In the genomic region with DNA sequence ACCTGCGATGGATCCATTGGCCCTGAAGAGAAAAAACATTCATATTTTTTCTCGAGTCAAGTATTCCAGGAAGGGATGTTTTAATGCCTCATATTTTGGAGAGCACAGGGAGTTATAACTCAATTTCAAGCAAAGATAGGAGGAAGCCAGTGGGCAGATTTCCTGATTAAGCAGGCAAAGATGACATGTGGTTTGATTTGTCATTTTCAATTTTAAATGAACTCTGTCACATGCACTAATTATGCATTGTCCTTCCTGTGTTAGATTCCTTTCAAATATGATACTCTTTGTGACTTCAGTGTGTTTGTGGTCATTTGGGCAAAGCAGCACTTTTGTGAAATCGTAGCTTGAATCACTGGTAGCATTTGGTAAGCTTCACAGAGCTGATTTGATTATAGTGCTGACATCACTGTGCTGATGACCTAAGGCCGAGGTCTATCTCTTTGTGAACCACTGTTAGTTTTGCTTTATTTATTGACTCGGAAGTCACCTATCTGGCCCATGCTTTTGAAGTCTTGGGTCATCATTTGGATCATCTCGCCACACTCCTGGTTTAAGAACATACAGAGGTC, we compare ENCODE assay signal across 1 cellular context.
A peak's percentile ranks its signal among the peaks of the same experiment; 100 is the strongest.
TF ChIP-seq lines count a peak whose summit lies in the region.
"Not testable (repeated sequence)": the region's sequence is repeated elsewhere in the genome, so short reads cannot be mapped to it uniquely, and the experiment has no call there.

No MANE protein-coding gene starts in this region.

TF ChIP-seq in HepG2, 621 proteins besides CTCF, POLR2A, EP300 and RAD21 (continued from another document):
- peak; percentile 68 for TF ChIP-seq NR2F6 (IDR thresholded peaks at IDR 0.05)
- TF ChIP-seq NR2F6 (CRISPR knock-in tag; IDR thresholded peaks at IDR 0.05): peak; percentile 63
- TF ChIP-seq NR2C2 (CRISPR knock-in tag; IDR thresholded peaks at IDR 0.05; ENCODE audit: borderline replicate concordance): peak; percentile 18; the same call in 1 of the 2 replicates
- peak; percentile 45; the same call in 1 of the 2 replicates for TF ChIP-seq CREM (IDR thresholded peaks at IDR 0.05)
- TF ChIP-seq CREM (CRISPR knock-in tag; IDR thresholded peaks at IDR 0.05); ATF7 (CRISPR knock-in tag; IDR thresholded peaks at IDR 0.05); FOXA1 (IDR thresholded peaks at IDR 0.05); SOX6 (IDR thresholded peaks at IDR 0.05): not testable (repeated sequence)
- TF ChIP-seq PITX1 (CRISPR knock-in tag; IDR thresholded peaks at IDR 0.05): peak; percentile 17; the same call in 1 of the 2 replicates
- peak; percentile 38; the same call in 1 of the 2 replicates for TF ChIP-seq PPARG (CRISPR knock-in tag; conservative IDR thresholded peaks at IDR 0.05)
- 0 out of 2 replicates have a peak, but pooled peaks have one; percentile 28 for TF ChIP-seq TARDBP (CRISPR knock-in tag; IDR thresholded peaks at IDR 0.05)
- 0 out of 2 replicates have a peak, but pooled peaks have one; percentile 21 for TF ChIP-seq MLX (CRISPR knock-in tag; IDR thresholded peaks at IDR 0.05)
- peak; percentile 30; the same call in 1 of the 2 replicates for TF ChIP-seq ATF7 (IDR thresholded peaks at IDR 0.05)
- TF ChIP-seq TCF7 (IDR thresholded peaks at IDR 0.05; ENCODE audit: low read depth): peak; percentile 86
- TF ChIP-seq FOXA1 (CRISPR knock-in tag; IDR thresholded peaks at IDR 0.05): peak; percentile 57; the same call in 1 of the 2 replicates
- TF ChIP-seq TBX2 (CRISPR knock-in tag; IDR thresholded peaks at IDR 0.05; ENCODE audit: borderline replicate concordance): peak; percentile 13; the same call in 1 of the 2 replicates
- peak; percentile 78 for TF ChIP-seq SOX6 (CRISPR knock-in tag; IDR thresholded peaks at IDR 0.05)
- TF ChIP-seq CREB1 (IDR thresholded peaks at IDR 0.05): peak; percentile 62
- TF ChIP-seq CREB1 (CRISPR knock-in tag; IDR thresholded peaks at IDR 0.05): peak; percentile 77
- TF ChIP-seq FOXO1 (CRISPR knock-in tag; IDR thresholded peaks at IDR 0.05): peak; percentile 42; the same call in 1 of the 2 replicates
- TF ChIP-seq AHDC1 (CRISPR knock-in tag; IDR thresholded peaks at IDR 0.05; ENCODE audit: borderline replicate concordance): 0 out of 2 replicates have a peak, but pooled peaks have one; percentile 46
- TF ChIP-seq, protein P1, sequence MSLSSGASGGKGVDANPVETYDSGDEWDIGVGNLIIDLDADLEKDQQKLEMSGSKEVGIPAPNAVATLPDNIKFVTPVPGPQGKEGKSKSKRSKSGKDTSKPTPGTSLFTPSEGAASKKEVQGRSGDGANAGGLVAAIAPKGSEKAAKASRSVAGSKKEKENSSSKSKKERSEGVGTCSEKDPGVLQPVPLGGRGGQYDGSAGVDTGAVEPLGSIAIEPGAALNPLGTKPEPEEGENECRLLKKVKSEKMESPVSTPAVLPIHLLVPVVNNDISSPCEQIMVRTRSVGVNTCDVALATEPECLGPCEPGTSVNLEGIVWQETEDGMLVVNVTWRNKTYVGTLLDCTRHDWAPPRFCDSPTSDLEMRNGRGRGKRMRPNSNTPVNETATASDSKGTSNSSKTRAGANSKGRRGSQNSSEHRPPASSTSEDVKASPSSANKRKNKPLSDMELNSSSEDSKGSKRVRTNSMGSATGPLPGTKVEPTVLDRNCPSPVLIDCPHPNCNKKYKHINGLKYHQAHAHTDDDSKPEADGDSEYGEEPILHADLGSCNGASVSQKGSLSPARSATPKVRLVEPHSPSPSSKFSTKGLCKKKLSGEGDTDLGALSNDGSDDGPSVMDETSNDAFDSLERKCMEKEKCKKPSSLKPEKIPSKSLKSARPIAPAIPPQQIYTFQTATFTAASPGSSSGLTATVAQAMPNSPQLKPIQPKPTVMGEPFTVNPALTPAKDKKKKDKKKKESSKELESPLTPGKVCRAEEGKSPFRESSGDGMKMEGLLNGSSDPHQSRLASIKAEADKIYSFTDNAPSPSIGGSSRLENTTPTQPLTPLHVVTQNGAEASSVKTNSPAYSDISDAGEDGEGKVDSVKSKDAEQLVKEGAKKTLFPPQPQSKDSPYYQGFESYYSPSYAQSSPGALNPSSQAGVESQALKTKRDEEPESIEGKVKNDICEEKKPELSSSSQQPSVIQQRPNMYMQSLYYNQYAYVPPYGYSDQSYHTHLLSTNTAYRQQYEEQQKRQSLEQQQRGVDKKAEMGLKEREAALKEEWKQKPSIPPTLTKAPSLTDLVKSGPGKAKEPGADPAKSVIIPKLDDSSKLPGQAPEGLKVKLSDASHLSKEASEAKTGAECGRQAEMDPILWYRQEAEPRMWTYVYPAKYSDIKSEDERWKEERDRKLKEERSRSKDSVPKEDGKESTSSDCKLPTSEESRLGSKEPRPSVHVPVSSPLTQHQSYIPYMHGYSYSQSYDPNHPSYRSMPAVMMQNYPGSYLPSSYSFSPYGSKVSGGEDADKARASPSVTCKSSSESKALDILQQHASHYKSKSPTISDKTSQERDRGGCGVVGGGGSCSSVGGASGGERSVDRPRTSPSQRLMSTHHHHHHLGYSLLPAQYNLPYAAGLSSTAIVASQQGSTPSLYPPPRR (CRISPR knock-in tag; IDR thresholded peaks at IDR 0.05; ENCODE audit: borderline replicate concordance): peak; percentile 59
- TF ChIP-seq ISL2 (CRISPR knock-in tag; IDR thresholded peaks at IDR 0.05): 0 out of 2 replicates have a peak, but pooled peaks have one; percentile 26
- TF ChIP-seq, protein P2, sequence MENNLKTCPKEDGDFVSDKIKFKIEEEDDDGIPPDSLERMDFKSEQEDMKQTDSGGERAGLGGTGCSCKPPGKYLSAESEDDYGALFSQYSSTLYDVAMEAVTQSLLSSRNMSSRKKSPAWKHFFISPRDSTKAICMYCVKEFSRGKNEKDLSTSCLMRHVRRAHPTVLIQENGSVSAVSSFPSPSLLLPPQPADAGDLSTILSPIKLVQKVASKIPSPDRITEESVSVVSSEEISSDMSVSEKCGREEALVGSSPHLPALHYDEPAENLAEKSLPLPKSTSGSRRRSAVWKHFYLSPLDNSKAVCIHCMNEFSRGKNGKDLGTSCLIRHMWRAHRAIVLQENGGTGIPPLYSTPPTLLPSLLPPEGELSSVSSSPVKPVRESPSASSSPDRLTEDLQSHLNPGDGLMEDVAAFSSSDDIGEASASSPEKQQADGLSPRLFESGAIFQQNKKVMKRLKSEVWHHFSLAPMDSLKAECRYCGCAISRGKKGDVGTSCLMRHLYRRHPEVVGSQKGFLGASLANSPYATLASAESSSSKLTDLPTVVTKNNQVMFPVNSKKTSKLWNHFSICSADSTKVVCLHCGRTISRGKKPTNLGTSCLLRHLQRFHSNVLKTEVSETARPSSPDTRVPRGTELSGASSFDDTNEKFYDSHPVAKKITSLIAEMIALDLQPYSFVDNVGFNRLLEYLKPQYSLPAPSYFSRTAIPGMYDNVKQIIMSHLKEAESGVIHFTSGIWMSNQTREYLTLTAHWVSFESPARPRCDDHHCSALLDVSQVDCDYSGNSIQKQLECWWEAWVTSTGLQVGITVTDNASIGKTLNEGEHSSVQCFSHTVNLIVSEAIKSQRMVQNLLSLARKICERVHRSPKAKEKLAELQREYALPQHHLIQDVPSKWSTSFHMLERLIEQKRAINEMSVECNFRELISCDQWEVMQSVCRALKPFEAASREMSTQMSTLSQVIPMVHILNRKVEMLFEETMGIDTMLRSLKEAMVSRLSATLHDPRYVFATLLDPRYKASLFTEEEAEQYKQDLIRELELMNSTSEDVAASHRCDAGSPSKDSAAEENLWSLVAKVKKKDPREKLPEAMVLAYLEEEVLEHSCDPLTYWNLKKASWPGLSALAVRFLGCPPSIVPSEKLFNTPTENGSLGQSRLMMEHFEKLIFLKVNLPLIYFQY (CRISPR knock-in tag; IDR thresholded peaks at IDR 0.05; ENCODE audit: borderline replicate concordance): peak; percentile 86; the same call in 1 of the 2 replicates
- TF ChIP-seq, protein P3, sequence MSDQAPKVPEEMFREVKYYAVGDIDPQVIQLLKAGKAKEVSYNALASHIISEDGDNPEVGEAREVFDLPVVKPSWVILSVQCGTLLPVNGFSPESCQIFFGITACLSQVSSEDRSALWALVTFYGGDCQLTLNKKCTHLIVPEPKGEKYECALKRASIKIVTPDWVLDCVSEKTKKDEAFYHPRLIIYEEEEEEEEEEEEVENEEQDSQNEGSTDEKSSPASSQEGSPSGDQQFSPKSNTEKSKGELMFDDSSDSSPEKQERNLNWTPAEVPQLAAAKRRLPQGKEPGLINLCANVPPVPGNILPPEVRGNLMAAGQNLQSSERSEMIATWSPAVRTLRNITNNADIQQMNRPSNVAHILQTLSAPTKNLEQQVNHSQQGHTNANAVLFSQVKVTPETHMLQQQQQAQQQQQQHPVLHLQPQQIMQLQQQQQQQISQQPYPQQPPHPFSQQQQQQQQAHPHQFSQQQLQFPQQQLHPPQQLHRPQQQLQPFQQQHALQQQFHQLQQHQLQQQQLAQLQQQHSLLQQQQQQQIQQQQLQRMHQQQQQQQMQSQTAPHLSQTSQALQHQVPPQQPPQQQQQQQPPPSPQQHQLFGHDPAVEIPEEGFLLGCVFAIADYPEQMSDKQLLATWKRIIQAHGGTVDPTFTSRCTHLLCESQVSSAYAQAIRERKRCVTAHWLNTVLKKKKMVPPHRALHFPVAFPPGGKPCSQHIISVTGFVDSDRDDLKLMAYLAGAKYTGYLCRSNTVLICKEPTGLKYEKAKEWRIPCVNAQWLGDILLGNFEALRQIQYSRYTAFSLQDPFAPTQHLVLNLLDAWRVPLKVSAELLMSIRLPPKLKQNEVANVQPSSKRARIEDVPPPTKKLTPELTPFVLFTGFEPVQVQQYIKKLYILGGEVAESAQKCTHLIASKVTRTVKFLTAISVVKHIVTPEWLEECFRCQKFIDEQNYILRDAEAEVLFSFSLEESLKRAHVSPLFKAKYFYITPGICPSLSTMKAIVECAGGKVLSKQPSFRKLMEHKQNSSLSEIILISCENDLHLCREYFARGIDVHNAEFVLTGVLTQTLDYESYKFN (CRISPR knock-in tag; conservative IDR thresholded peaks at IDR 0.05): peak; percentile 70
